Comparison of ENCODE assay signal across 28 cellular contexts in genomic region chr1:203121186-203122015, GRCh38. TPM values are rescaled to one million over a fixed set of nuclear protein-coding genes. Genes with fewer than 3 reads are reported as not detected.
A peak's percentile ranks its signal among the peaks of the same experiment; 100 is the strongest.
DNase-seq lines count a peak whose midpoint lies in the region; ATAC-seq and TF ChIP-seq lines count a peak whose summit lies in the region.
"Had no signal": no experiment of that assay in that cellular context is flagged by ENCODE, and none has a peak within 500 bp of the region (broad histone marks: within the 10 kb centered on the region; RNA-seq: fewer than 3 reads in every experiment).

No MANE protein-coding gene starts in this region.

- DNase-seq in activated CD8-positive, alpha-beta memory T cell treated with anti-CD3 and anti-CD28 coated beads, Interleukin-2, amount 10 ng/mL, durations not matched to agents 7 days and 5 days: peak; percentile 37
- no peak for DNase-seq in activated CD8-positive, alpha-beta memory T cell treated with anti-CD3 and anti-CD28 coated beads, Interleukin-2, amount 50 U/mL, for 48 hours
- DNase-seq in NOMO-1 treated with DMSO at 0.1 percent for 48 hours (lab: John Stamatoyannopoulos, UW; ENCODE audit: unreplicated experiment) (peak; percentile 42), coronary artery (ENCODE audit: low spot score) (peak; percentile 57), amniotic stem cell (lab: John Stamatoyannopoulos, UW) (no peak)
- DNase-seq in stimulated activated effector memory CD8-positive, alpha-beta T cell treated with anti-CD3 and anti-CD28 coated beads, Interleukin-12 subunit alpha, Interleukin-12 subunit beta, amount 100 ng/mL, for 72 hours (ENCODE audit: low spot score in 2 of 2): no peak
- DNase-seq in stimulated activated CD4-positive, alpha-beta T cell treated with anti-CD3 and anti-CD28 coated beads, Interleukin-2, amount 100 ng/mL, for 48 hours: no peak
- no peak for DNase-seq in stimulated activated CD4-positive, alpha-beta T cell treated with anti-CD3 and anti-CD28 coated beads, Interleukin-2, amount 100 ng/mL, for 24 hours
- DNase-seq: activated naive CD8-positive, alpha-beta T cell treated with anti-CD3 and anti-CD28 coated beads, Interleukin-2, amount 10 ng/mL, durations not matched to agents 7 days and 5 days; C1 segment of cervical spinal cord; colonic mucosa; DMS 273 treated with DMSO at 0.1 percent for 48 hours; glutamatergic neuron; GOT3; left lung; NCI-H1048; NCI-H187 treated with DMSO at 0.1 percent for 48 hours; NCI-H226; spleen; substantia nigra had no signal

- CTCF ChIA-PET in activated CD8-positive, alpha-beta memory T cell treated with anti-CD3 and anti-CD28 coated beads, Interleukin-2, amount 10 ng/mL, durations not matched to agents 7 days and 5 days (lab: Charles Lee): interaction anchor here (0.7 to 2.3 kb wide), 4 partner anchors 12 to 95 kb away, joined by 3 to 11 read pairs (median 7); no protein-coding TSS in a partner anchor

- no peak overlapping the region for H3K27ac Mint-ChIP-seq in activated CD8-positive, alpha-beta memory T cell treated with anti-CD3 and anti-CD28 coated beads, Interleukin-2, amount 10 ng/mL, durations not matched to agents 7 days and 5 days
- H3K27ac Mint-ChIP-seq in stimulated activated effector memory CD8-positive, alpha-beta T cell treated with anti-CD3 and anti-CD28 coated beads, Interleukin-12 subunit alpha, Interleukin-12 subunit beta, amount 100 ng/mL, for 72 hours: no peak overlapping the region
- H3K27ac Mint-ChIP-seq: activated naive CD8-positive, alpha-beta T cell treated with anti-CD3 and anti-CD28 coated beads, Interleukin-2, amount 10 ng/mL, durations not matched to agents 7 days and 5 days; activated T-helper 17 cell treated with anti-CD3 and anti-CD28 coated beads, Interleukin-2, amount 50 U/mL, for 72 hours had no signal

- H3K27me3 Mint-ChIP-seq in activated CD8-positive, alpha-beta memory T cell treated with anti-CD3 and anti-CD28 coated beads, Interleukin-2, amount 10 ng/mL, durations not matched to agents 7 days and 5 days: peaks cover 66% of the 10 kb centered on the region

- H3K4me1 Mint-ChIP-seq in activated CD8-positive, alpha-beta memory T cell treated with anti-CD3 and anti-CD28 coated beads, Interleukin-2, amount 10 ng/mL, durations not matched to agents 7 days and 5 days: peaks cover 14% of the 10 kb centered on the region
- H3K4me1 Mint-ChIP-seq in stimulated activated effector memory CD8-positive, alpha-beta T cell treated with anti-CD3 and anti-CD28 coated beads, Interleukin-12 subunit alpha, Interleukin-12 subunit beta, amount 100 ng/mL, for 72 hours: peaks cover 14% of the 10 kb centered on the region

- H3K4me3 Mint-ChIP-seq in activated CD8-positive, alpha-beta memory T cell treated with anti-CD3 and anti-CD28 coated beads, Interleukin-2, amount 10 ng/mL, durations not matched to agents 7 days and 5 days: no peak overlapping the region
- no peak overlapping the region for H3K4me3 Mint-ChIP-seq in stimulated activated effector memory CD8-positive, alpha-beta T cell treated with anti-CD3 and anti-CD28 coated beads, Interleukin-12 subunit alpha, Interleukin-12 subunit beta, amount 100 ng/mL, for 72 hours
- H3K4me3 Mint-ChIP-seq: activated naive CD8-positive, alpha-beta T cell treated with anti-CD3 and anti-CD28 coated beads, Interleukin-2, amount 10 ng/mL, durations not matched to agents 7 days and 5 days; activated T-helper 17 cell treated with anti-CD3 and anti-CD28 coated beads, Interleukin-2, amount 50 U/mL, for 72 hours had no signal

- H3K27ac ChIP-seq in coronary artery: no peak overlapping the region
- H3K27ac ChIP-seq: A549, colonic mucosa, left lung, neutrophil, SJSA1 had no signal

- TF ChIP-seq CTCF in coronary artery (IDR thresholded peaks at IDR 0.05): no peak

- no peaks in the 10 kb centered on the region for H3K36me3 Mint-ChIP-seq in activated CD8-positive, alpha-beta memory T cell treated with anti-CD3 and anti-CD28 coated beads, Interleukin-2, amount 10 ng/mL, durations not matched to agents 7 days and 5 days
- H3K36me3 Mint-ChIP-seq in stimulated activated effector memory CD8-positive, alpha-beta T cell treated with anti-CD3 and anti-CD28 coated beads, Interleukin-12 subunit alpha, Interleukin-12 subunit beta, amount 100 ng/mL, for 72 hours: no peaks in the 10 kb centered on the region
- H3K36me3 Mint-ChIP-seq: activated naive CD8-positive, alpha-beta T cell treated with anti-CD3 and anti-CD28 coated beads, Interleukin-2, amount 10 ng/mL, durations not matched to agents 7 days and 5 days had no signal

- no peaks in the 10 kb centered on the region for H3K9me3 Mint-ChIP-seq in activated CD8-positive, alpha-beta memory T cell treated with anti-CD3 and anti-CD28 coated beads, Interleukin-2, amount 10 ng/mL, durations not matched to agents 7 days and 5 days (ENCODE audit: low read depth)
- H3K9me3 Mint-ChIP-seq in stimulated activated effector memory CD8-positive, alpha-beta T cell treated with anti-CD3 and anti-CD28 coated beads, Interleukin-12 subunit alpha, Interleukin-12 subunit beta, amount 100 ng/mL, for 72 hours: no peaks in the 10 kb centered on the region
- H3K9me3 Mint-ChIP-seq: activated naive CD8-positive, alpha-beta T cell treated with anti-CD3 and anti-CD28 coated beads, Interleukin-2, amount 10 ng/mL, durations not matched to agents 7 days and 5 days; activated T-helper 17 cell treated with anti-CD3 and anti-CD28 coated beads, Interleukin-2, amount 50 U/mL, for 72 hours had no signal

- ATAC-seq in activated CD8-positive, alpha-beta memory T cell treated with anti-CD3 and anti-CD28 coated beads, Interleukin-2, amount 10 ng/mL, durations not matched to agents 7 days and 5 days: no peak
- ATAC-seq in stimulated activated effector memory CD8-positive, alpha-beta T cell treated with anti-CD3 and anti-CD28 coated beads, Interleukin-12 subunit alpha, Interleukin-12 subunit beta, amount 100 ng/mL, for 72 hours: peak; percentile 4
- ATAC-seq: A549; activated T-helper 17 cell treated with anti-CD3 and anti-CD28 coated beads, Interleukin-2, amount 50 U/mL, for 72 hours; left lung; Panc1 had no signal

- H3K4me3 ChIP-seq in coronary artery: no peak overlapping the region
- H3K4me3 ChIP-seq: A549, colonic mucosa, left lung, SJSA1, spleen had no signal

RNA-seq across cellular contexts. Expression of gene ADORA1, which starts 6.1 kb away (rescaled TPM):
- not detected for total RNA-seq in activated CD8-positive, alpha-beta memory T cell treated with anti-CD3 and anti-CD28 coated beads, Interleukin-2, amount 10 ng/mL, durations not matched to agents 7 days and 5 days
- total RNA-seq: activated naive CD8-positive, alpha-beta T cell treated with anti-CD3 and anti-CD28 coated beads, Interleukin-2, amount 10 ng/mL, durations not matched to agents 7 days and 5 days; activated T-helper 17 cell treated with anti-CD3 and anti-CD28 coated beads, Interleukin-2, amount 50 U/mL, for 72 hours; mononuclear cell; SJSA1; T-helper 2 cell treated with Interferon-gamma antibody and Interleukin-4, amounts not matched to agents 100 ng/mL and 5 ng/mL, for 36 hours had no signal

RNA-seq across cellular contexts. Expression of gene MYOG, which starts 35.6 kb away (rescaled TPM):
- total RNA-seq in activated CD8-positive, alpha-beta memory T cell treated with anti-CD3 and anti-CD28 coated beads, Interleukin-2, amount 10 ng/mL, durations not matched to agents 7 days and 5 days: not detected
- total RNA-seq: activated naive CD8-positive, alpha-beta T cell treated with anti-CD3 and anti-CD28 coated beads, Interleukin-2, amount 10 ng/mL, durations not matched to agents 7 days and 5 days; activated T-helper 17 cell treated with anti-CD3 and anti-CD28 coated beads, Interleukin-2, amount 50 U/mL, for 72 hours; colonic mucosa; G401; left lung; mononuclear cell; SJSA1; spleen; T-helper 2 cell treated with Interferon-gamma antibody and Interleukin-4, amounts not matched to agents 100 ng/mL and 5 ng/mL, for 36 hours had no signal

RNA-seq across cellular contexts. Expression of gene MYBPH, which starts 54.2 kb away (rescaled TPM):
- not detected for total RNA-seq in activated CD8-positive, alpha-beta memory T cell treated with anti-CD3 and anti-CD28 coated beads, Interleukin-2, amount 10 ng/mL, durations not matched to agents 7 days and 5 days
- total RNA-seq: activated naive CD8-positive, alpha-beta T cell treated with anti-CD3 and anti-CD28 coated beads, Interleukin-2, amount 10 ng/mL, durations not matched to agents 7 days and 5 days; activated T-helper 17 cell treated with anti-CD3 and anti-CD28 coated beads, Interleukin-2, amount 50 U/mL, for 72 hours; colonic mucosa; mononuclear cell; SJSA1; T-helper 2 cell treated with Interferon-gamma antibody and Interleukin-4, amounts not matched to agents 100 ng/mL and 5 ng/mL, for 36 hours had no signal

Comparison
In these comparisons a context has a peak if more than half of its experiments do, and no peak if none do; other contexts are left out.
1. DNase-seq: peak in activated CD8-positive, alpha-beta memory T cell treated with anti-CD3 and anti-CD28 coated beads, Interleukin-2, amount 10 ng/mL, durations not matched to agents 7 days and 5 days (single experiment), NOMO-1 treated with DMSO at 0.1 percent for 48 hours (single experiment) and coronary artery (single experiment); none in activated CD8-positive, alpha-beta memory T cell treated with anti-CD3 and anti-CD28 coated beads, Interleukin-2, amount 50 U/mL, for 48 hours (single experiment), stimulated activated effector memory CD8-positive, alpha-beta T cell treated with anti-CD3 and anti-CD28 coated beads, Interleukin-12 subunit alpha, Interleukin-12 subunit beta, amount 100 ng/mL, for 72 hours (0 of 2), stimulated activated CD4-positive, alpha-beta T cell treated with anti-CD3 and anti-CD28 coated beads, Interleukin-2, amount 100 ng/mL, for 48 hours (0 of 2), stimulated activated CD4-positive, alpha-beta T cell treated with anti-CD3 and anti-CD28 coated beads, Interleukin-2, amount 100 ng/mL, for 24 hours (0 of 2) and amniotic stem cell (single experiment).